ENCODE assay signal across 9 cellular contexts in the genomic region with DNA sequence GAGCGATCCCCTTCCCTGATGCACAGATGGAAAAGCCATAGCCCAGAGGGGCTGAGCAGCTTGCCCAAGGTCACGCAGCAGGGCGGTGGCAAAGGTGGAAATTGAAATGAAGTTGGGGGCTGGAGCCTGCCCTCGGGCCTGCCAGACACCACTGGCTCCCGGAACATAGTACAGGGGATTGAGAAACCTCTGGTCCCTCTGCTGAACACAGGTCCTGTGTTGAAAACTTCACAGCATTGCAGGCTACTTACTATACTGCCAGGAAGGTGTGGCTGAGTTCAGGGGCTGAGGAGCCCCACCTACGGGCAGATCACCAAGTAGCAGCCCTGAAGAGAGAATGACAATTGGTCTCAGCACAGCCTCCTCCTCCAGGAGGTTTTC.
A peak's percentile ranks its signal among the peaks of the same experiment; 100 is the strongest.
DNase-seq lines count a peak whose midpoint lies in the region; ATAC-seq and TF ChIP-seq lines count a peak whose summit lies in the region.
"Had no signal": no experiment of that assay in that cellular context is flagged by ENCODE, and none has a peak within 500 bp of the region (broad histone marks: within the 10 kb centered on the region; RNA-seq: fewer than 3 reads in every experiment).

No MANE protein-coding gene starts in this region.

- H3K27me3 Mint-ChIP-seq in chondrocyte (ENCODE audit: low read depth) (no peaks in the 10 kb centered on the region), nephron (ENCODE audit: low read depth) (peaks cover 7% of the 10 kb centered on the region)
- peaks cover 7 to 30% of the 10 kb centered on the region in 2 donors for H3K27me3 Mint-ChIP-seq in natural killer cell treated with Interleukin-12 subunit alpha and Interleukin-12 subunit beta and Interleukin-15 and Interleukin-18, amount 100 ng/mL, for 72 hours

- H3K9me3 Mint-ChIP-seq in chondrocyte (ENCODE audit: low read depth) (peaks cover 10% of the 10 kb centered on the region), nephron (peaks cover 12% of the 10 kb centered on the region)
- H3K9me3 Mint-ChIP-seq in natural killer cell treated with Interleukin-12 subunit alpha and Interleukin-12 subunit beta and Interleukin-15 and Interleukin-18, amount 100 ng/mL, for 72 hours = no peaks in the 10 kb centered on the region

- DNase-seq in Daoy (ENCODE audit: low read depth) (peak; percentile 56), MG63 (peak; percentile 15), chondrocyte (ENCODE audit: low spot score) (no peak), epidermal melanocyte (ENCODE audit: insufficient read length, low spot score) (no peak), activated T-cell treated with anti-CD3 and anti-CD28 coated beads for 4 hours (no peak)
- DNase-seq in natural killer cell treated with Interleukin-12 subunit alpha and Interleukin-12 subunit beta and Interleukin-15 and Interleukin-18, amount 100 ng/mL, for 72 hours (ENCODE audit: low spot score) = no peak

- no peaks in the 10 kb centered on the region for H3K27me3 ChIP-seq in MG63

- H3K36me3 ChIP-seq in MG63 = no peaks in the 10 kb centered on the region

- ATAC-seq in HG02571 (IDR thresholded peaks at IDR 0.05; ENCODE audit: unreplicated experiment) = no peak
- no peak for ATAC-seq in natural killer cell treated with Interleukin-12 subunit alpha and Interleukin-12 subunit beta and Interleukin-15 and Interleukin-18, amount 100 ng/mL, for 72 hours
- ATAC-seq: stimulated activated effector memory CD8-positive, alpha-beta T cell treated with anti-CD3 and anti-CD28 coated beads, Interleukin-12 subunit alpha, Interleukin-12 subunit beta, amount 100 ng/mL, for 72 hours had no signal

- TF ChIP-seq CTCF in chondrocyte (IDR thresholded peaks at IDR 0.05) (peak; percentile 71), nephron (IDR thresholded peaks at IDR 0.05; ENCODE audit: unreplicated experiment in 3 of 3) (peak in 2 of 3 experiments; percentile 26 to 37)

- no peak overlapping the region for H3K4me3 ChIP-seq in MG63

- H3K9me3 ChIP-seq in MG63 = no peaks in the 10 kb centered on the region

- peaks cover 52% of the 10 kb centered on the region for H3K4me1 Mint-ChIP-seq in chondrocyte (ENCODE audit: low read depth)
- H3K4me1 Mint-ChIP-seq in nephron = peaks cover 25% of the 10 kb centered on the region
- no peaks in the 10 kb centered on the region for H3K4me1 Mint-ChIP-seq in natural killer cell treated with Interleukin-12 subunit alpha and Interleukin-12 subunit beta and Interleukin-15 and Interleukin-18, amount 100 ng/mL, for 72 hours (ENCODE audit: low read depth in 2 of 2)
- H3K4me1 Mint-ChIP-seq: stimulated activated effector memory CD8-positive, alpha-beta T cell treated with anti-CD3 and anti-CD28 coated beads, Interleukin-12 subunit alpha, Interleukin-12 subunit beta, amount 100 ng/mL, for 72 hours had no signal

- H3K36me3 Mint-ChIP-seq in chondrocyte (ENCODE audit: low read depth) (peaks cover 2% of the 10 kb centered on the region), nephron (ENCODE audit: low read depth) (no peaks in the 10 kb centered on the region)
- peaks cover 9% of the 10 kb centered on the region for H3K36me3 Mint-ChIP-seq in natural killer cell treated with Interleukin-12 subunit alpha and Interleukin-12 subunit beta and Interleukin-15 and Interleukin-18, amount 100 ng/mL, for 72 hours
- H3K36me3 Mint-ChIP-seq: stimulated activated effector memory CD8-positive, alpha-beta T cell treated with anti-CD3 and anti-CD28 coated beads, Interleukin-12 subunit alpha, Interleukin-12 subunit beta, amount 100 ng/mL, for 72 hours had no signal

- H3K27ac Mint-ChIP-seq in chondrocyte (ENCODE audit: unreplicated experiment) = no peak overlapping the region
- no peak overlapping the region for H3K27ac Mint-ChIP-seq in nephron
- H3K27ac Mint-ChIP-seq in natural killer cell treated with Interleukin-12 subunit alpha and Interleukin-12 subunit beta and Interleukin-15 and Interleukin-18, amount 100 ng/mL, for 72 hours = no peak overlapping the region
- H3K27ac Mint-ChIP-seq: stimulated activated effector memory CD8-positive, alpha-beta T cell treated with anti-CD3 and anti-CD28 coated beads, Interleukin-12 subunit alpha, Interleukin-12 subunit beta, amount 100 ng/mL, for 72 hours had no signal

- H3K4me3 Mint-ChIP-seq in chondrocyte (ENCODE audit: unreplicated experiment) (no peak overlapping the region), nephron (no peak overlapping the region)
- H3K4me3 Mint-ChIP-seq in natural killer cell treated with Interleukin-12 subunit alpha and Interleukin-12 subunit beta and Interleukin-15 and Interleukin-18, amount 100 ng/mL, for 72 hours = no peak overlapping the region
- H3K4me3 Mint-ChIP-seq: stimulated activated effector memory CD8-positive, alpha-beta T cell treated with anti-CD3 and anti-CD28 coated beads, Interleukin-12 subunit alpha, Interleukin-12 subunit beta, amount 100 ng/mL, for 72 hours had no signal

Comparison
In these comparisons a context has a peak if more than half of its experiments do, and no peak if none do; other contexts are left out.
1. DNase-seq: peak in Daoy (single experiment) and MG63 (single experiment); none in chondrocyte (single experiment), natural killer cell treated with Interleukin-12 subunit alpha and Interleukin-12 subunit beta and Interleukin-15 and Interleukin-18, amount 100 ng/mL, for 72 hours (single experiment), epidermal melanocyte (single experiment) and activated T-cell treated with anti-CD3 and anti-CD28 coated beads for 4 hours (single experiment).